Comparison of ENCODE assay signal across 8 cellular contexts in the genomic region with DNA sequence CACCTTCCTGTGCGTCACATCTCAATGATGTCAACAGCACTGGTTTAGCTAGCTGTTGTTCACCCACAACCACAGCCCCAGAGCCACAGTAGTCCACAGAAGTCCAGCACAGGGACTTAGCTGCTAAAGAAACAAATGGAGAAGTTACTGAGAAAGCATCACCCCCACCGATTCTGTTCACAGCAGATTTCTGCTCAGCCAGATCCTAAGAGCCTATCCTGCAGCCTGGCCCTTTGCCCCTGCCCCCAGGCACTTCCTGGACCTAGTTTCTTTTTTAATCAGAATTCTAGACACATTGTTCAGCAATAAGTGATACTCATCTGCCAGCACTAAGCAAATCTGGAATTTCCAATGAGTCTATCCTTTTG. TPM values are rescaled to one million over a fixed set of nuclear protein-coding genes. Genes with fewer than 3 reads are reported as not detected.
A peak's percentile ranks its signal among the peaks of the same experiment; 100 is the strongest.
DNase-seq lines count a peak whose midpoint lies in the region; ATAC-seq and TF ChIP-seq lines count a peak whose summit lies in the region.

No MANE protein-coding gene starts in this region.

- no peak for TF ChIP-seq CTCF in tibial artery (IDR thresholded peaks at IDR 0.05)

- peaks cover 0 to 4% (median under 1%) of the 10 kb centered on the region in 3 donors for H3K36me3 Mint-ChIP-seq in naive thymus-derived CD8-positive, alpha-beta T cell

- H3K4me1 ChIP-seq in tibial artery, result peaks cover 14 to 96% (median 88%) of the 10 kb centered on the region in 4 donors

- H3K9me3 ChIP-seq in tibial artery, result no peaks in the 10 kb centered on the region

- peak overlapping the region; percentile 95 to 98 for H3K27ac ChIP-seq in tibial artery

- DNase-seq in activated effector memory CD4-positive, alpha-beta T cell treated with anti-CD3 and anti-CD28 coated beads, Interleukin-2, amount 50 U/mL, for 16 hours, result peak; percentile 84
- no peak for DNase-seq in activated effector memory CD4-positive, alpha-beta T cell treated with Interleukin-2 at 50 U/mL for 16 hours
- peak; percentile 42 for DNase-seq in KG1 (lab: John Stamatoyannopoulos, UW)
- peak; percentile 75 for DNase-seq in activated CD4-positive, alpha-beta T cell treated with anti-CD3 and anti-CD28 coated beads for 48 hours
- peak; percentile 52 for DNase-seq in effector CD4-positive, alpha-beta T cell
- DNase-seq in naive thymus-derived CD8-positive, alpha-beta T cell, result peak in 7 of 10 donors; percentile 57 to 81 (median 73)
- DNase-seq in tibial artery, result peak; percentile 61 to 78
- no peak for DNase-seq in NCI-H2081 (lab: John Stamatoyannopoulos, UW)

- POLR2A ChIA-PET in naive thymus-derived CD8-positive, alpha-beta T cell (lab: Charles Lee), result interaction anchor here (1.1 to 5.6 kb wide), 5 partner anchors 8 to 43 kb away, joined by 3 to 63 read pairs (median 5); no protein-coding TSS in a partner anchor

- no peaks in the 10 kb centered on the region for H3K27me3 ChIP-seq in tibial artery

- H3K4me3 ChIP-seq in tibial artery, result no peak overlapping the region

- H3K9me3 Mint-ChIP-seq in naive thymus-derived CD8-positive, alpha-beta T cell, result peaks cover 0 to 2% (median 0%) of the 10 kb centered on the region in 9 donors

- H3K27ac Mint-ChIP-seq in naive thymus-derived CD8-positive, alpha-beta T cell, result peak overlapping the region; percentile 92 to 98 (median 97)

- intact Hi-C loops in tibial artery (cut with DNase I; ENCODE audit: low total_unique reads), result no loop called here

- H3K4me3 Mint-ChIP-seq in naive thymus-derived CD8-positive, alpha-beta T cell, result peak overlapping the region; percentile 63 to 91 (median 78)

- peak; percentile 60 to 80 for ATAC-seq in naive thymus-derived CD8-positive, alpha-beta T cell

- no peaks in the 10 kb centered on the region for H3K27me3 Mint-ChIP-seq in naive thymus-derived CD8-positive, alpha-beta T cell

- peaks cover 56 to 98% (median 93%) of the 10 kb centered on the region in 4 donors for H3K4me1 Mint-ChIP-seq in naive thymus-derived CD8-positive, alpha-beta T cell

- H3K36me3 ChIP-seq in tibial artery, result no peaks in the 10 kb centered on the region

RNA-seq across cellular contexts. Expression of gene B4GALT1, which starts 7.4 kb away (rescaled TPM):
- total RNA-seq in naive thymus-derived CD8-positive, alpha-beta T cell, result 10 to 100 TPM; 28.7 to 30.8 TPM
- polyA plus RNA-seq in naive thymus-derived CD8-positive, alpha-beta T cell, result 10 to 100 TPM; 15.1 to 24.2 (median 18.6) TPM

Comparison
In these comparisons a context has a peak if more than half of its experiments do, and no peak if none do; other contexts are left out.
1. DNase-seq: peak in activated effector memory CD4-positive, alpha-beta T cell treated with anti-CD3 and anti-CD28 coated beads, Interleukin-2, amount 50 U/mL, for 16 hours (single experiment), KG1 (single experiment), activated CD4-positive, alpha-beta T cell treated with anti-CD3 and anti-CD28 coated beads for 48 hours (single experiment), effector CD4-positive, alpha-beta T cell (single experiment), naive thymus-derived CD8-positive, alpha-beta T cell (7 of 10) and tibial artery (2 of 2); none in activated effector memory CD4-positive, alpha-beta T cell treated with Interleukin-2 at 50 U/mL for 16 hours (single experiment) and NCI-H2081 (0 of 2).